ENCODE assay signal across 13 cellular contexts in the genomic region with DNA sequence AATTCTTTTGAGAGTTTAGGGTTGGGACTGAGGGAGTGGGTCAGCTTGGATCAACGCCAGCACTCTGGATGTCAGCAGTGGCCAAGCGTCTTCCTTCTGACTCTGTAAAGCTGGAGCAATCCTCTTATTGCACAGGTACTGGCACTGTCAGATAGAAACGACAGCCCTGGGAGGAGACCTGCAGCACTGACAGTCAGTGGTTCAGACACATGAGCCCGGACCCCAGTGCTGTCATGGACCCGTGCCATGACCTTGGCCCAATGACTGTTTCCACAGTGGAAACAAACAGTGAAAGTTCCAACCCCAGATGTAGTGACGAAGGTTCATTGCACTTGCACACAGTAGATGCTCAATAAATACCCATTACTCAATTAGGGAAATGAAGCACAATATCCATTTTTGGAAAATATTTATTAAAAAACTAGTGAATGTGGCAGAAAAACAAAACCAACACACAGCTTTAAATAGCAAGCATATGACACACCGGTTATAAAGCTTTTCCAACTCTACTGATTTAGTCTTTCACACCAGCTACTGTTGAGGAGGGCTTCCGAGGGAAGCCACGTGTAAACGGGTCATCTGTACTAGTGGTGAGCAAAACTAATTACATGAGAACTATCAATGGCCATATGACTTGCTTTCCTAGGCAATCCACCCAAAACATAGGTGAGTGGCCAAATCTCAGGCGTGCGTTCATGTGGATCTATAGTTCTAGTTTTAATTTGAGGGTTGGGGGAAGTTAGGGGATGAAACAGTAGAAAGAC. TPM values are rescaled to one million over a fixed set of nuclear protein-coding genes. Genes with fewer than 3 reads are reported as not detected.
A peak's percentile ranks its signal among the peaks of the same experiment; 100 is the strongest.
DNase-seq lines count a peak whose midpoint lies in the region; ATAC-seq, FAIRE-seq and TF ChIP-seq lines count a peak whose summit lies in the region.
"Had no signal": no experiment of that assay in that cellular context is flagged by ENCODE, and none has a peak within 500 bp of the region (broad histone marks: within the 10 kb centered on the region; RNA-seq: fewer than 3 reads in every experiment).

No MANE protein-coding gene starts in this region.

- H3K27me3 Mint-ChIP-seq in activated CD8-positive, alpha-beta memory T cell treated with anti-CD3 and anti-CD28 coated beads, Interleukin-2, amount 10 ng/mL, durations not matched to agents 7 days and 5 days: no peaks in the 10 kb centered on the region
- H3K27me3 Mint-ChIP-seq in activated naive CD4-positive, alpha-beta T cell treated with anti-CD3 and anti-CD28 coated beads, Interleukin-2, amount 10 ng/mL, durations not matched to agents 7 days and 5 days: no peaks in the 10 kb centered on the region
- no peaks in the 10 kb centered on the region for H3K27me3 Mint-ChIP-seq in osteocyte (ENCODE audit: unreplicated experiment)

- DNase-seq in activated CD8-positive, alpha-beta memory T cell treated with anti-CD3 and anti-CD28 coated beads, Interleukin-2, amount 10 ng/mL, durations not matched to agents 7 days and 5 days: no peak
- DNase-seq in activated CD8-positive, alpha-beta memory T cell treated with anti-CD3 and anti-CD28 coated beads for 24 hours: no peak
- no peak for DNase-seq in activated naive CD4-positive, alpha-beta T cell treated with anti-CD3 and anti-CD28 coated beads, Interleukin-2, amount 10 ng/mL, durations not matched to agents 7 days and 5 days
- peak; percentile 38 for DNase-seq in osteocyte (ENCODE audit: extremely low spot score, unreplicated experiment)
- no peak for DNase-seq in H54 (ENCODE audit: insufficient read length, low spot score)
- no peak for DNase-seq in germinal center (ENCODE audit: low spot score)
- DNase-seq: activated gamma-delta T cell treated with Interleukin-2 at 50 U/mL for 16 hours; central memory CD4-positive, alpha-beta T cell; foreskin melanocyte had no signal

- H3K4me3 Mint-ChIP-seq in activated CD8-positive, alpha-beta memory T cell treated with anti-CD3 and anti-CD28 coated beads, Interleukin-2, amount 10 ng/mL, durations not matched to agents 7 days and 5 days: no peak overlapping the region
- no peak overlapping the region for H3K4me3 Mint-ChIP-seq in activated naive CD4-positive, alpha-beta T cell treated with anti-CD3 and anti-CD28 coated beads, Interleukin-2, amount 10 ng/mL, durations not matched to agents 7 days and 5 days
- no peak overlapping the region for H3K4me3 Mint-ChIP-seq in osteocyte (ENCODE audit: unreplicated experiment)

- TF ChIP-seq CTCF in osteocyte (IDR thresholded peaks at IDR 0.05): no peak

- CTCF ChIA-PET in activated CD8-positive, alpha-beta memory T cell treated with anti-CD3 and anti-CD28 coated beads, Interleukin-2, amount 10 ng/mL, durations not matched to agents 7 days and 5 days (lab: Charles Lee): interaction anchor here (1.7 kb wide), 1 partner anchor 11 kb away, joined by 7 read pairs; no protein-coding TSS in a partner anchor
- CTCF ChIA-PET in activated naive CD4-positive, alpha-beta T cell treated with anti-CD3 and anti-CD28 coated beads, Interleukin-2, amount 10 ng/mL, durations not matched to agents 7 days and 5 days (lab: Charles Lee): interaction anchor here (1.1 to 1.7 kb wide), 2 partner anchors 16 to 23 kb away, joined by 3 read pairs; no protein-coding TSS in a partner anchor

- no peaks in the 10 kb centered on the region for H3K9me3 Mint-ChIP-seq in activated CD8-positive, alpha-beta memory T cell treated with anti-CD3 and anti-CD28 coated beads, Interleukin-2, amount 10 ng/mL, durations not matched to agents 7 days and 5 days (ENCODE audit: low read depth)
- H3K9me3 Mint-ChIP-seq in activated naive CD4-positive, alpha-beta T cell treated with anti-CD3 and anti-CD28 coated beads, Interleukin-2, amount 10 ng/mL, durations not matched to agents 7 days and 5 days: no peaks in the 10 kb centered on the region
- H3K9me3 Mint-ChIP-seq in osteocyte (ENCODE audit: unreplicated experiment): no peaks in the 10 kb centered on the region

- H3K27ac Mint-ChIP-seq in activated CD8-positive, alpha-beta memory T cell treated with anti-CD3 and anti-CD28 coated beads, Interleukin-2, amount 10 ng/mL, durations not matched to agents 7 days and 5 days: peak overlapping the region; percentile 69
- H3K27ac Mint-ChIP-seq in activated naive CD4-positive, alpha-beta T cell treated with anti-CD3 and anti-CD28 coated beads, Interleukin-2, amount 10 ng/mL, durations not matched to agents 7 days and 5 days: peak overlapping the region; percentile 26
- no peak overlapping the region for H3K27ac Mint-ChIP-seq in osteocyte (ENCODE audit: unreplicated experiment)

- no peak for TF ChIP-seq POLR2A in H54 (IDR thresholded peaks at IDR 0.05; ENCODE audit: low read depth, low read length)

- ATAC-seq in activated CD8-positive, alpha-beta memory T cell treated with anti-CD3 and anti-CD28 coated beads, Interleukin-2, amount 10 ng/mL, durations not matched to agents 7 days and 5 days: peak; percentile 35
- ATAC-seq in GM19463 (IDR thresholded peaks at IDR 0.05; ENCODE audit: unreplicated experiment): peak; percentile 20
- no peak for ATAC-seq in HG02678 (IDR thresholded peaks at IDR 0.05; ENCODE audit: unreplicated experiment)
- ATAC-seq: A549 had no signal

- peaks cover 74% of the 10 kb centered on the region for H3K4me1 Mint-ChIP-seq in activated CD8-positive, alpha-beta memory T cell treated with anti-CD3 and anti-CD28 coated beads, Interleukin-2, amount 10 ng/mL, durations not matched to agents 7 days and 5 days
- H3K4me1 Mint-ChIP-seq in activated naive CD4-positive, alpha-beta T cell treated with anti-CD3 and anti-CD28 coated beads, Interleukin-2, amount 10 ng/mL, durations not matched to agents 7 days and 5 days: peaks cover 67% of the 10 kb centered on the region
- H3K4me1 Mint-ChIP-seq in osteocyte (ENCODE audit: unreplicated experiment): peaks cover 36% of the 10 kb centered on the region

- H3K36me3 Mint-ChIP-seq in activated CD8-positive, alpha-beta memory T cell treated with anti-CD3 and anti-CD28 coated beads, Interleukin-2, amount 10 ng/mL, durations not matched to agents 7 days and 5 days: peaks cover 25% of the 10 kb centered on the region
- H3K36me3 Mint-ChIP-seq in activated naive CD4-positive, alpha-beta T cell treated with anti-CD3 and anti-CD28 coated beads, Interleukin-2, amount 10 ng/mL, durations not matched to agents 7 days and 5 days: peaks cover 32% of the 10 kb centered on the region
- peaks cover 18% of the 10 kb centered on the region for H3K36me3 Mint-ChIP-seq in osteocyte (ENCODE audit: unreplicated experiment)

- FAIRE-seq in H54 (lab: Jason Lieb, UNC): no peak
- FAIRE-seq: A549 had no signal

RNA-seq across cellular contexts. Expression of a gene that starts 22.1 kb away (rescaled TPM):
- 10 to 100 TPM; 34.7 to 54.2 TPM for total RNA-seq in activated CD8-positive, alpha-beta memory T cell treated with anti-CD3 and anti-CD28 coated beads, Interleukin-2, amount 10 ng/mL, durations not matched to agents 7 days and 5 days
- 26.9 and 27.6 TPM in 2 replicates for total RNA-seq in osteocyte

RNA-seq across cellular contexts. Expression of a gene that starts 37.2 kb away (rescaled TPM):
- total RNA-seq in activated CD8-positive, alpha-beta memory T cell treated with anti-CD3 and anti-CD28 coated beads, Interleukin-2, amount 10 ng/mL, durations not matched to agents 7 days and 5 days: not detected
- total RNA-seq in osteocyte: 0.83 TPM in 1 of 2 replicates, not detected in the other
- total RNA-seq: posterior vena cava had no signal
